ENCODE assay signal across 9 cellular contexts in genomic region chr12:65881348-65881961, GRCh38. TPM values are rescaled to one million over a fixed set of nuclear protein-coding genes. Genes with fewer than 3 reads are reported as not detected.
DNase-seq lines count a peak whose midpoint lies in the region; ATAC-seq, FAIRE-seq and TF ChIP-seq lines count a peak whose summit lies in the region.
"Had no signal": no experiment of that assay in that cellular context is flagged by ENCODE, and none has a peak within 500 bp of the region (broad histone marks: within the 10 kb centered on the region; RNA-seq: fewer than 3 reads in every experiment).

No MANE protein-coding gene starts in this region.

- POLR2A ChIA-PET in GM12878 (lab: Charles Lee), result interaction anchor here (0.6 kb wide), 1 partner anchor 55 kb away, joined by 5 read pairs; no protein-coding TSS in a partner anchor
- POLR2A ChIA-PET in activated CD8-positive, alpha-beta T cell treated with anti-CD3 and anti-CD28 coated beads, Interleukin-2, amount 10 ng/mL, durations not matched to agents 7 days and 5 days (lab: Charles Lee), result no interaction called here
- POLR2A ChIA-PET in CD4-positive, alpha-beta memory T cell (lab: Charles Lee; ENCODE audit: partially characterized antibody), result no interaction called here

- FAIRE-seq in GM12878 (lab: Jason Lieb, UNC), result no peak

- H3F3A ChIP-seq in GM23248 (ENCODE audit: insufficient read depth), result peaks cover 86% of the 10 kb centered on the region

- no peaks in the 10 kb centered on the region for H3K4me1 Mint-ChIP-seq in activated CD8-positive, alpha-beta T cell treated with anti-CD3 and anti-CD28 coated beads, Interleukin-2, amount 10 ng/mL, durations not matched to agents 7 days and 5 days (ENCODE audit: low read depth)
- no peaks in the 10 kb centered on the region for H3K4me1 Mint-ChIP-seq in CD4-positive, alpha-beta memory T cell

- RAD21 ChIA-PET in GM12878 (lab: Charles Lee; ENCODE audit: unreplicated experiment), result interaction anchor here (1.0 to 1.5 kb wide), 3 partner anchors 11 to 46 kb away, joined by 3 read pairs; no protein-coding TSS in a partner anchor

- H3K79me2 ChIP-seq in GM23248 (ENCODE audit: insufficient read depth) (peaks cover 83% of the 10 kb centered on the region), GM12878 (ENCODE audit: control insufficient read depth, insufficient read depth, low read length) (no peaks in the 10 kb centered on the region)

- peak overlapping the region; percentile 54 for H3K9ac ChIP-seq in GM23248
- H3K9ac ChIP-seq in GM12878 (ENCODE audit: control insufficient read depth, insufficient read depth, low read length), result no peak overlapping the region
- no peak overlapping the region for H3K9ac ChIP-seq in iPS-18a (ENCODE audit: low read length)
- peak overlapping the region; percentile 72 for H3K9ac ChIP-seq in skeletal muscle satellite cell (ENCODE audit: low read depth, low read length)

- no peak overlapping the region for H3K4me3 Mint-ChIP-seq in activated CD8-positive, alpha-beta T cell treated with anti-CD3 and anti-CD28 coated beads, Interleukin-2, amount 10 ng/mL, durations not matched to agents 7 days and 5 days
- H3K4me3 Mint-ChIP-seq in CD4-positive, alpha-beta memory T cell, result no peak overlapping the region

- no peaks in the 10 kb centered on the region for H3K27me3 ChIP-seq in GM23248 (replicated peaks; ENCODE audit: insufficient read depth)
- H3K27me3 ChIP-seq in GM12878 (replicated peaks in 1 of 2; ENCODE audit: control insufficient read depth in 2 of 2, insufficient read depth in 2 of 2, low read length in 1 of 2), result no peaks in the 10 kb centered on the region; a peak in 2 of 4 replicates
- H3K27me3 ChIP-seq in iPS-18a (ENCODE audit: control insufficient read depth, insufficient read depth, low read length), result no peaks in the 10 kb centered on the region
- H3K27me3 ChIP-seq in skeletal muscle satellite cell (ENCODE audit: control insufficient read depth, insufficient read depth, low read length), result no peaks in the 10 kb centered on the region
- H3K27me3 ChIP-seq in CD4-positive, alpha-beta memory T cell (ENCODE audit: insufficient read depth, low read length), result no peaks in the 10 kb centered on the region

- H3K9me3 ChIP-seq in GM23248 (ENCODE audit: low read depth) (no peaks in the 10 kb centered on the region), GM12878 (replicated peaks; ENCODE audit: control insufficient read depth, insufficient read depth, low read length) (no peaks in the 10 kb centered on the region), iPS-18a (ENCODE audit: control insufficient read depth, low read depth, low read length) (no peaks in the 10 kb centered on the region), skeletal muscle satellite cell (replicated peaks; ENCODE audit: low read length) (no peaks in the 10 kb centered on the region)
- H3K9me3 ChIP-seq in CD4-positive, alpha-beta memory T cell (ENCODE audit: control insufficient read depth in 1 of 2, low read length in 2 of 2), result no peaks in the 10 kb centered on the region

- peaks cover 31% of the 10 kb centered on the region for H3K27me3 Mint-ChIP-seq in activated CD8-positive, alpha-beta T cell treated with anti-CD3 and anti-CD28 coated beads, Interleukin-2, amount 10 ng/mL, durations not matched to agents 7 days and 5 days (ENCODE audit: low read depth)
- peaks cover 6 to 25% of the 10 kb centered on the region in 2 donors for H3K27me3 Mint-ChIP-seq in CD4-positive, alpha-beta memory T cell

- SMC1A ChIA-PET in GM12878 (lab: Charles Lee; ENCODE audit: uncharacterized antibody, unreplicated experiment), result interaction anchor here (1.5 kb wide), 1 partner anchor 222 kb away, joined by 4 read pairs; no protein-coding TSS in a partner anchor

- no peak; the same call in 1 of the 3 replicates for ATAC-seq in GM12878
- no peak for ATAC-seq in activated CD8-positive, alpha-beta T cell treated with anti-CD3 and anti-CD28 coated beads, Interleukin-2, amount 10 ng/mL, durations not matched to agents 7 days and 5 days

- no peak for TF ChIP-seq EP300 in GM12878 (IDR thresholded peaks at IDR 0.05; ENCODE audit: borderline replicate concordance in 1 of 2, control insufficient read depth in 1 of 2, low read depth in 2 of 2, low read length in 2 of 2)

- H3K9me3 Mint-ChIP-seq in activated CD8-positive, alpha-beta T cell treated with anti-CD3 and anti-CD28 coated beads, Interleukin-2, amount 10 ng/mL, durations not matched to agents 7 days and 5 days (ENCODE audit: insufficient read depth), result no peaks in the 10 kb centered on the region
- H3K9me3 Mint-ChIP-seq in CD4-positive, alpha-beta memory T cell, result peaks cover 0 to 2% (median 0%) of the 10 kb centered on the region in 8 donors

- 7 to 14% methylated on average over 10 to 12 of the region's 12 CpGs for WGBS in GM23248 (ENCODE audit: low coverage in 1 of 2, low lambda C conversion rate in 2 of 2, missing lambda C conversion rate in 2 of 2), 2 experiments
- WGBS in GM12878 (ENCODE audit: insufficient coverage, insufficient replicate concordance, low lambda C conversion rate, missing lambda C conversion rate), result 14% methylated on average over 11 of the region's 12 CpGs

- TF ChIP-seq POLR2A in GM12878 (IDR thresholded peaks at IDR 0.05; ENCODE audit: low read depth, low read length), result no peak

- in situ Hi-C loops in GM23248 (cut with MboI), result no loop called here
- in situ Hi-C loops in GM12878 (cut with MboI), result no loop called here

- H3K36me3 Mint-ChIP-seq in activated CD8-positive, alpha-beta T cell treated with anti-CD3 and anti-CD28 coated beads, Interleukin-2, amount 10 ng/mL, durations not matched to agents 7 days and 5 days (ENCODE audit: low read depth), result no peaks in the 10 kb centered on the region
- no peaks in the 10 kb centered on the region for H3K36me3 Mint-ChIP-seq in CD4-positive, alpha-beta memory T cell

- DNase-seq in GM23248 (peak; percentile 85), GM12878 (ENCODE audit: low read depth, low spot score) (no peak), NCI-H774 (lab: John Stamatoyannopoulos, UW) (no peak), HuH-7.5 (ENCODE audit: low spot score) (no peak)
- DNase-seq in activated CD8-positive, alpha-beta T cell treated with anti-CD3 and anti-CD28 coated beads, Interleukin-2, amount 10 ng/mL, durations not matched to agents 7 days and 5 days, result no peak
- DNase-seq in CD4-positive, alpha-beta memory T cell, result no peak
- DNase-seq: NCI-H1694 had no signal

- CTCF ChIA-PET in GM12878 (lab: Yijun Ruan, JAX), result interaction anchor here (0.7 to 1.4 kb wide), 3 partner anchors 58 to 134 kb away, joined by 3 read pairs; no protein-coding TSS in a partner anchor
- CTCF ChIA-PET in activated CD8-positive, alpha-beta T cell treated with anti-CD3 and anti-CD28 coated beads, Interleukin-2, amount 10 ng/mL, durations not matched to agents 7 days and 5 days (lab: Charles Lee), result no interaction called here
- CTCF ChIA-PET in CD4-positive, alpha-beta memory T cell (lab: Charles Lee; ENCODE audit: partially characterized antibody), result no interaction called here

- peaks cover 79% of the 10 kb centered on the region for H3K4me1 ChIP-seq in GM23248 (ENCODE audit: insufficient read depth)
- peaks cover 7% of the 10 kb centered on the region; the same call in 1 of the 2 replicates for H3K4me1 ChIP-seq in GM12878 (ENCODE audit: control insufficient read depth, insufficient read depth, low read length)
- H3K4me1 ChIP-seq in iPS-18a (ENCODE audit: control insufficient read depth, low read depth, low read length), result peaks cover 24% of the 10 kb centered on the region
- H3K4me1 ChIP-seq in skeletal muscle satellite cell (ENCODE audit: control insufficient read depth, insufficient read depth, low read length), result peaks cover 95% of the 10 kb centered on the region
- no peaks in the 10 kb centered on the region for H3K4me1 ChIP-seq in CD4-positive, alpha-beta memory T cell (ENCODE audit: insufficient read depth, low read length)

- H3K36me3 ChIP-seq in GM23248 (ENCODE audit: low read depth) (peaks cover 3% of the 10 kb centered on the region; the same call in 1 of the 2 replicates), GM12878 (ENCODE audit: control insufficient read depth in 2 of 2, insufficient read depth in 2 of 2, low read length in 1 of 2) (no peaks in the 10 kb centered on the region), iPS-18a (ENCODE audit: control insufficient read depth, low read depth, low read length) (no peaks in the 10 kb centered on the region), skeletal muscle satellite cell (ENCODE audit: insufficient read depth, low read length) (peaks cover 58% of the 10 kb centered on the region)
- no peaks in the 10 kb centered on the region for H3K36me3 ChIP-seq in CD4-positive, alpha-beta memory T cell (ENCODE audit: insufficient read depth, low read length)

- BruUV-seq in GM12878 (replicated peaks; lab: Mats Ljungman, UMichigan), result no TSS peak

- peak overlapping the region; percentile 64 for H3K4me2 ChIP-seq in GM23248 (ENCODE audit: unreplicated experiment)
- H3K4me2 ChIP-seq in GM12878 (ENCODE audit: control insufficient read depth, insufficient read depth), result peak overlapping the region; percentile 73
- H3K4me2 ChIP-seq in skeletal muscle satellite cell (ENCODE audit: low read length), result peak overlapping the region; percentile 77

- intact Hi-C loops in GM12878 (cut with micrococcal nuclease; ENCODE audit: unreplicated experiment), result no loop called here
- intact Hi-C loops in CD4-positive, alpha-beta memory T cell (cut with micrococcal nuclease), result no loop called here

- no peaks in the 10 kb centered on the region for H3K9me2 ChIP-seq in GM23248 (ENCODE audit: insufficient read depth)

- H2AFZ ChIP-seq in GM23248 (peak overlapping the region; percentile 44), GM12878 (ENCODE audit: control insufficient read depth, low read depth, low read length) (peak overlapping the region; percentile 61)

- no peak overlapping the region for H3K27ac Mint-ChIP-seq in activated CD8-positive, alpha-beta T cell treated with anti-CD3 and anti-CD28 coated beads, Interleukin-2, amount 10 ng/mL, durations not matched to agents 7 days and 5 days
- H3K27ac Mint-ChIP-seq in CD4-positive, alpha-beta memory T cell, result no peak overlapping the region

- no peak for TF ChIP-seq RAD21 in GM12878 (IDR thresholded peaks at IDR 0.05; ENCODE audit: insufficient read depth, low read depth, low read length)

- peak overlapping the region; percentile 71 for H3K27ac ChIP-seq in GM23248
- no peak overlapping the region for H3K27ac ChIP-seq in GM12878 (ENCODE audit: control insufficient read depth, insufficient read depth)
- no peak overlapping the region for H3K27ac ChIP-seq in iPS-18a (ENCODE audit: low read length)
- H3K27ac ChIP-seq in CD4-positive, alpha-beta memory T cell (ENCODE audit: low read depth, low read length), result no peak overlapping the region

- H4K20me1 ChIP-seq in GM23248 (ENCODE audit: insufficient read depth), result no peaks in the 10 kb centered on the region
- no peaks in the 10 kb centered on the region for H4K20me1 ChIP-seq in GM12878 (ENCODE audit: control insufficient read depth, insufficient read depth)

- no peak for TF ChIP-seq CTCF in GM12878 (IDR thresholded peaks at IDR 0.05 in 2 of 3, conservative IDR thresholded peaks at IDR 0.05 in 1 of 3; ENCODE audit: control insufficient read depth in 2 of 3, extremely low read depth in 1 of 3, insufficient read depth in 1 of 3, low read depth in 3 of 3, low read length in 3 of 3)

- H3K4me3 ChIP-seq in GM23248 (peak overlapping the region; percentile 57), GM12878 (peak overlapping the region; percentile 26; the same call in 1 of the 2 replicates), iPS-18a (ENCODE audit: low read length) (peak overlapping the region; percentile 16), skeletal muscle satellite cell (ENCODE audit: low read length) (peak overlapping the region; percentile 56)
- no peak overlapping the region for H3K4me3 ChIP-seq in CD4-positive, alpha-beta memory T cell (ENCODE audit: low read length in 2 of 2)

RNA-seq across cellular contexts. Expression of gene HMGA2, which starts 57.2 kb away (rescaled TPM):
- 16.6 and 26.7 TPM in 2 replicates for total RNA-seq in GM23248 (2014; rRNA removed; shearing (Covaris generic))
- 6.4 and 7.8 TPM in 2 replicates for polyA plus RNA-seq in GM23248 (2016; fragmentation: Nextera tagmentation; extraction: Ambion mirVana)
- 13.6 and 18.1 TPM in 2 replicates for total RNA-seq in GM12878 (2013; cell fraction: nucleolus; rRNA removed)
- 0.17 and 0.71 TPM in 2 replicates for total RNA-seq in GM12878 (2014; rRNA removed)
- total RNA-seq in GM12878 (2014; rRNA removed; fragmentation: Illumina TruSeq; extraction: Trizol), result 0.36 and 0.51 TPM in 2 replicates
- total RNA-seq in GM12878 (2021), result 0.37 and 0.56 TPM in 2 replicates
- polyA plus RNA-seq in GM12878 (2011; ENCODE audit: low read depth), result 0.31 TPM
- polyA plus RNA-seq in GM12878 (2011; rRNA removed), result 14.7 and 19.6 TPM in 2 replicates
- 4.4 and 5.8 TPM in 2 replicates for polyA plus RNA-seq in GM12878 (2011; cell fraction: cytosol; rRNA removed)
- 10.1 TPM in 2 replicates for polyA plus RNA-seq in GM12878 (2011; cell fraction: nucleus; rRNA removed)
- polyA plus RNA-seq in GM12878 (2012), result 0.74 and 0.81 TPM in 2 replicates
- polyA plus RNA-seq in GM12878 (2014; fragmentation: Illumina TruSeq; extraction: Trizol), result 0.41 and 0.59 TPM in 2 replicates
- polyA plus RNA-seq in GM12878 (2014; fragmentation: Nextera tagmentation; extraction: Ambion mirVana), result under 1 TPM in 1 of 2 experiments, not detected in 1; 0.11 TPM
- 0.16 and 1.1 TPM in 2 replicates for polyA plus RNA-seq in GM12878 (2014; rRNA removed)
- under 1 TPM; 0.28 to 0.53 TPM for polyA plus RNA-seq in GM12878 (2016; fragmentation: Nextera tagmentation; extraction: Ambion mirVana)
- polyA minus RNA-seq in GM12878 (2011; rRNA and poly(A)+ RNA removed), result 10.3 and 10.5 TPM in 2 replicates
- polyA minus RNA-seq in GM12878 (2011; cell fraction: cytosol; rRNA and poly(A)+ RNA removed), result 2.8 and 3.5 TPM in 2 replicates
- polyA minus RNA-seq in GM12878 (2011; cell fraction: nucleus; rRNA and poly(A)+ RNA removed), result 18.4 and 37.3 TPM in 2 replicates
- 73.0 and 91.0 TPM in 2 replicates for total RNA-seq in skeletal muscle satellite cell (2012; rRNA removed)
- total RNA-seq in activated CD8-positive, alpha-beta T cell treated with anti-CD3 and anti-CD28 coated beads, Interleukin-2, amount 10 ng/mL, durations not matched to agents 7 days and 5 days, result not detected
- not detected for total RNA-seq in CD4-positive, alpha-beta memory T cell
- polyA plus RNA-seq in CD4-positive, alpha-beta memory T cell, result not detected

Comparison
In these comparisons a context has a peak if more than half of its experiments do, and no peak if none do; other contexts are left out.
1. H3K4me3 ChIP-seq: peak in GM23248 (single experiment), GM12878 (single experiment), iPS-18a (single experiment) and skeletal muscle satellite cell (single experiment); none in CD4-positive, alpha-beta memory T cell (0 of 2).
2. H3K9ac ChIP-seq: peak in GM23248 (single experiment) and skeletal muscle satellite cell (single experiment); none in GM12878 (single experiment) and iPS-18a (single experiment).
3. Peak in every context shown above with its lines, with median percentiles within 50 percentile points of each other: H3K4me2 ChIP-seq.